In genomic region chr10:84256510-84257342, GRCh38 we compare ENCODE assay signal across 8 cellular contexts. TPM values are rescaled to one million over a fixed set of nuclear protein-coding genes. Genes with fewer than 3 reads are reported as not detected.
A peak's percentile ranks its signal among the peaks of the same experiment; 100 is the strongest.
DNase-seq lines count a peak whose midpoint lies in the region; ATAC-seq and TF ChIP-seq lines count a peak whose summit lies in the region.

No MANE protein-coding gene starts in this region.

- H3K27me3 ChIP-seq in liver (ENCODE audit: control insufficient read depth in 4 of 4, insufficient read depth in 4 of 4, low read length in 3 of 4) = no peaks in the 10 kb centered on the region

- CTCF ChIA-PET in T-cell (lab: Charles Lee) = interaction anchor here in 1 of 2 donors (1.4 kb wide), 1 partner anchor 281 kb away, joined by 6 read pairs; no protein-coding TSS in a partner anchor

- no peaks in the 10 kb centered on the region for H3K9me3 Mint-ChIP-seq in T-cell
- no peaks in the 10 kb centered on the region for H3K9me3 Mint-ChIP-seq in stimulated activated naive B cell treated with anti-CD40 and anti-IgM and Interleukin-4, amounts not matched to agents 10 μg/mL and 1 μg/mL and 100 μg/mL, for 72 hours

- H3K27ac Mint-ChIP-seq in T-cell = no peak overlapping the region
- H3K27ac Mint-ChIP-seq in stimulated activated naive B cell treated with anti-CD40 and anti-IgM and Interleukin-4, amounts not matched to agents 10 μg/mL and 1 μg/mL and 100 μg/mL, for 72 hours = no peak overlapping the region

- H3K4me3 Mint-ChIP-seq in T-cell = no peak overlapping the region
- H3K4me3 Mint-ChIP-seq in stimulated activated naive B cell treated with anti-CD40 and anti-IgM and Interleukin-4, amounts not matched to agents 10 μg/mL and 1 μg/mL and 100 μg/mL, for 72 hours = no peak overlapping the region

- H3K27me3 Mint-ChIP-seq in T-cell = peaks cover 11 to 25% of the 10 kb centered on the region in 2 donors
- peaks cover 23 to 28% of the 10 kb centered on the region in 2 donors for H3K27me3 Mint-ChIP-seq in stimulated activated naive B cell treated with anti-CD40 and anti-IgM and Interleukin-4, amounts not matched to agents 10 μg/mL and 1 μg/mL and 100 μg/mL, for 72 hours

- H3K4me3 ChIP-seq in cardiac fibroblast (replicated peaks in 1 of 2; ENCODE audit: low read depth in 2 of 2, low read length in 2 of 2) (peak overlapping the region in 1 of 2 donors; percentile 7), liver (ENCODE audit: low read depth in 1 of 3, low read length in 3 of 3) (no peak overlapping the region)

- TF ChIP-seq CTCF in cardiac fibroblast (IDR thresholded peaks at IDR 0.05; ENCODE audit: low read depth, low read length) (peak; percentile 81), liver (IDR thresholded peaks at IDR 0.05; ENCODE audit: low read depth, low read length, missing input control) (peak; percentile 34)

- no peaks in the 10 kb centered on the region for H3K36me3 Mint-ChIP-seq in T-cell
- no peaks in the 10 kb centered on the region for H3K36me3 Mint-ChIP-seq in stimulated activated naive B cell treated with anti-CD40 and anti-IgM and Interleukin-4, amounts not matched to agents 10 μg/mL and 1 μg/mL and 100 μg/mL, for 72 hours

- H3K9ac ChIP-seq in liver (ENCODE audit: low read depth in 1 of 2, low read length in 2 of 2) = no peak overlapping the region

- H3K27ac ChIP-seq in liver (ENCODE audit: low read depth in 1 of 2, low read length in 2 of 2) = no peak overlapping the region

- ATAC-seq in GM21786 (IDR thresholded peaks at IDR 0.05; ENCODE audit: unreplicated experiment) (peak; percentile 58), T-cell (replicated peaks in 1 of 4) (peak in 3 of 4 experiments; percentile 35 to 58 (median 46)), GM18870 (IDR thresholded peaks at IDR 0.05; ENCODE audit: unreplicated experiment) (no peak)
- peak; percentile 55 to 71 for ATAC-seq in stimulated activated naive B cell treated with anti-CD40 and anti-IgM and Interleukin-4, amounts not matched to agents 10 μg/mL and 1 μg/mL and 100 μg/mL, for 72 hours (replicated peaks)

- whole genome bisulfite sequencing in liver = 36% methylated on average over 35 of the region's 35 CpGs

- no peaks in the 10 kb centered on the region for H3K36me3 ChIP-seq in liver (ENCODE audit: control insufficient read depth in 4 of 4, insufficient read depth in 3 of 4, low read depth in 1 of 4, low read length in 3 of 4)

- peaks cover 0 to 3% (median 0%) of the 10 kb centered on the region in 4 donors for H3K4me1 ChIP-seq in liver (ENCODE audit: control insufficient read depth in 4 of 4, insufficient read depth in 4 of 4, low read length in 3 of 4)

- POLR2A ChIA-PET in T-cell (lab: Charles Lee) = no interaction called here

- peak; percentile 7 to 31 for TF ChIP-seq RAD21 in liver (IDR thresholded peaks at IDR 0.05)

- DNase-seq in AG20443 (ENCODE audit: low spot score) = peak; percentile 59
- peak in 26 of 34 experiments; percentile 5 to 54 (median 27) for DNase-seq in T-cell
- peak; percentile 65 to 67 for DNase-seq in cardiac fibroblast (ENCODE audit: low read depth in 2 of 2)
- DNase-seq in stimulated activated naive B cell treated with anti-CD40 and anti-IgM and Interleukin-4, amounts not matched to agents 10 μg/mL and 1 μg/mL and 100 μg/mL, for 72 hours = peak; percentile 18
- DNase-seq in SW 1271 (lab: John Stamatoyannopoulos, UW) = no peak

- H3K9me3 ChIP-seq in liver (ENCODE audit: control insufficient read depth in 4 of 4, low read length in 3 of 4) = no peaks in the 10 kb centered on the region

- peaks cover 0 to 7% (median 3%) of the 10 kb centered on the region in 3 donors for H3K4me1 Mint-ChIP-seq in T-cell
- peaks cover 0 to 2% of the 10 kb centered on the region in 2 donors for H3K4me1 Mint-ChIP-seq in stimulated activated naive B cell treated with anti-CD40 and anti-IgM and Interleukin-4, amounts not matched to agents 10 μg/mL and 1 μg/mL and 100 μg/mL, for 72 hours

TF ChIP-seq in liver, 16 proteins besides CTCF, POLR2A, EP300 and RAD21:
- no peak for TF ChIP-seq TAF1 (conservative IDR thresholded peaks at IDR 0.05)
- TF ChIP-seq ZBTB33 (IDR thresholded peaks at IDR 0.05) = no peak
- TF ChIP-seq HNF4G (IDR thresholded peaks at IDR 0.05) = no peak
- no peak for TF ChIP-seq MAX (IDR thresholded peaks at IDR 0.05)
- TF ChIP-seq FOXA2 (IDR thresholded peaks at IDR 0.05) = no peak
- no peak for TF ChIP-seq FOXA1 (IDR thresholded peaks at IDR 0.05)
- no peak for TF ChIP-seq SP1 (IDR thresholded peaks at IDR 0.05)
- no peak for TF ChIP-seq JUND (IDR thresholded peaks at IDR 0.05)
- no peak for TF ChIP-seq EGR1 (IDR thresholded peaks at IDR 0.05; ENCODE audit: low read depth in 2 of 2)
- TF ChIP-seq HNF4A (conservative IDR thresholded peaks at IDR 0.05) = no peak
- TF ChIP-seq NR2F2 (IDR thresholded peaks at IDR 0.05) = no peak

RNA-seq across cellular contexts. Expression of gene RGR, which starts 11.9 kb away (rescaled TPM):
- total RNA-seq in T-cell (not detected), liver (not detected)
- polyA plus RNA-seq in liver = not detected

RNA-seq across cellular contexts. Expression of gene LRIT1, which starts 15.4 kb away (rescaled TPM):
- total RNA-seq in T-cell = not detected
- total RNA-seq in liver = not detected
- polyA plus RNA-seq in liver = not detected

RNA-seq across cellular contexts. Expression of gene LRIT2, which starts 31.4 kb away (rescaled TPM):
- total RNA-seq in T-cell (not detected), liver (not detected)
- not detected for polyA plus RNA-seq in liver

Comparison
In these comparisons a context has a peak if more than half of its experiments do, and no peak if none do; other contexts are left out.
1. DNase-seq: peak in AG20443 (single experiment), T-cell (26 of 34), cardiac fibroblast (2 of 2) and stimulated activated naive B cell treated with anti-CD40 and anti-IgM and Interleukin-4, amounts not matched to agents 10 μg/mL and 1 μg/mL and 100 μg/mL, for 72 hours (single experiment); none in SW 1271 (0 of 2).